24 cellular contexts compared by ENCODE assay signal in genomic region chr4:123365412-123365811, GRCh38.
"Had no signal": no experiment of that assay in that cellular context is flagged by ENCODE, and none has a peak within 500 bp of the region (broad histone marks: within the 10 kb centered on the region; RNA-seq: fewer than 3 reads in every experiment).

No MANE protein-coding gene starts in this region.

- H3K27ac ChIP-seq: adrenal gland, body of pancreas, SJSA1 had no signal

- H3K36me3 Mint-ChIP-seq: activated naive CD8-positive, alpha-beta T cell treated with anti-CD3 and anti-CD28 coated beads, Interleukin-2, amount 10 ng/mL, durations not matched to agents 7 days and 5 days had no signal

- H3K27me3 ChIP-seq: adrenal gland, body of pancreas, SJSA1 had no signal

- H3K4me3 ChIP-seq: adrenal gland, body of pancreas, SJSA1 had no signal

- H3K27me3 Mint-ChIP-seq: activated naive CD8-positive, alpha-beta T cell treated with anti-CD3 and anti-CD28 coated beads, Interleukin-2, amount 10 ng/mL, durations not matched to agents 7 days and 5 days had no signal

- H3K36me3 ChIP-seq: adrenal gland, SJSA1 had no signal

- DNase-seq: activated CD4-positive, alpha-beta T cell treated with anti-CD3 and anti-CD28 coated beads for 4 hours; activated CD8-positive, alpha-beta memory T cell treated with anti-CD3 and anti-CD28 coated beads, Interleukin-2, amount 50 U/mL, for 48 hours; activated CD8-positive, alpha-beta T cell treated with anti-CD3 and anti-CD28 coated beads, Interleukin-2, amount 10 ng/mL, durations not matched to agents 7 days and 5 days; activated naive CD4-positive, alpha-beta T cell treated with anti-CD3 and anti-CD28 coated beads, Interleukin-2, amount 50 U/mL, for 16 hours; activated naive CD8-positive, alpha-beta T cell treated with anti-CD3 and anti-CD28 coated beads, Interleukin-2, amount 10 ng/mL, durations not matched to agents 7 days and 5 days; activated T-cell treated with anti-CD3 and anti-CD28 coated beads, Interleukin-2, amount 50 U/mL, for 1 hour; adrenal gland; anterior cingulate cortex; body of pancreas; central memory CD4-positive, alpha-beta T cell; Kasumi-1; NCI-H1092; NCI-H1417; NCI-H1930; NCI-H2107; NCI-H510A; NCI-H526 treated with DMSO at 0.1 percent for 48 hours; NK-92 treated with Interleukin-12 subunit alpha and Interleukin-12 subunit beta, amount 100 ng/mL, for 24 hours; SHP77; SW 1271 had no signal

- ATAC-seq: activated CD4-positive, CD25-positive, alpha-beta regulatory T cell treated with anti-CD3 and anti-CD28 coated beads, Interleukin-2, amount 50 U/mL, for 24 hours; activated CD8-positive, alpha-beta T cell treated with anti-CD3 and anti-CD28 coated beads, Interleukin-2, amount 10 ng/mL, durations not matched to agents 7 days and 5 days; body of pancreas; SK-N-SH treated with all-trans-retinoic acid at 6 μM for 48 hours had no signal

- H3K4me3 Mint-ChIP-seq: activated CD8-positive, alpha-beta T cell treated with anti-CD3 and anti-CD28 coated beads, Interleukin-2, amount 10 ng/mL, durations not matched to agents 7 days and 5 days; activated naive CD8-positive, alpha-beta T cell treated with anti-CD3 and anti-CD28 coated beads, Interleukin-2, amount 10 ng/mL, durations not matched to agents 7 days and 5 days; T-helper 2 cell treated with Interferon-gamma antibody and Interleukin-4, amounts not matched to agents 5 μg/mL and 100 μg/mL, for 36 hours had no signal

- H3K9me3 ChIP-seq: body of pancreas, SJSA1 had no signal

- H3K4me1 ChIP-seq: body of pancreas had no signal

- H3K27ac Mint-ChIP-seq: activated CD8-positive, alpha-beta T cell treated with anti-CD3 and anti-CD28 coated beads, Interleukin-2, amount 10 ng/mL, durations not matched to agents 7 days and 5 days; activated naive CD8-positive, alpha-beta T cell treated with anti-CD3 and anti-CD28 coated beads, Interleukin-2, amount 10 ng/mL, durations not matched to agents 7 days and 5 days; T-helper 2 cell treated with Interferon-gamma antibody and Interleukin-4, amounts not matched to agents 5 μg/mL and 100 μg/mL, for 36 hours had no signal

- H3K4me1 Mint-ChIP-seq: activated naive CD8-positive, alpha-beta T cell treated with anti-CD3 and anti-CD28 coated beads, Interleukin-2, amount 10 ng/mL, durations not matched to agents 7 days and 5 days had no signal

- H3K9me3 Mint-ChIP-seq: activated naive CD8-positive, alpha-beta T cell treated with anti-CD3 and anti-CD28 coated beads, Interleukin-2, amount 10 ng/mL, durations not matched to agents 7 days and 5 days; T-helper 2 cell treated with Interferon-gamma antibody and Interleukin-4, amounts not matched to agents 5 μg/mL and 100 μg/mL, for 36 hours had no signal
